ENCODE assay signal across 23 cellular contexts in genomic region chr3:46710229-46710628, GRCh38. TPM values are rescaled to one million over a fixed set of nuclear protein-coding genes. Genes with fewer than 3 reads are reported as not detected.
DNase-seq lines count a peak whose midpoint lies in the region; ATAC-seq and TF ChIP-seq lines count a peak whose summit lies in the region.
"Had no signal": no experiment of that assay in that cellular context is flagged by ENCODE, and none has a peak within 500 bp of the region (broad histone marks: within the 10 kb centered on the region; RNA-seq: fewer than 3 reads in every experiment).

No MANE protein-coding gene starts in this region.

- H3K27ac Mint-ChIP-seq in activated naive CD4-positive, alpha-beta T cell treated with anti-CD3 and anti-CD28 coated beads, Interleukin-2, amount 50 U/mL, for 72 hours, result no peak overlapping the region
- H3K27ac Mint-ChIP-seq: GM23338 had no signal

- no peaks in the 10 kb centered on the region for H3K9me3 Mint-ChIP-seq in activated naive CD4-positive, alpha-beta T cell treated with anti-CD3 and anti-CD28 coated beads, Interleukin-2, amount 50 U/mL, for 72 hours
- H3K9me3 Mint-ChIP-seq: CD4-positive, CD25-positive, alpha-beta regulatory T cell; GM23338 had no signal

- ATAC-seq in activated naive CD4-positive, alpha-beta T cell treated with anti-CD3 and anti-CD28 coated beads, Interleukin-2, amount 50 U/mL, for 72 hours, result no peak
- ATAC-seq in sciatic nerve (no peak), GM18873 (IDR thresholded peaks at IDR 0.05; ENCODE audit: low FRiP score, unreplicated experiment) (no peak), GM21423 (IDR thresholded peaks at IDR 0.05; ENCODE audit: unreplicated experiment) (no peak)
- ATAC-seq: GM23338, Panc1 had no signal

- no peaks in the 10 kb centered on the region for H3K27me3 ChIP-seq in WERI-Rb-1 (ENCODE audit: insufficient read depth, low read depth, severe bottlenecking)
- H3K27me3 ChIP-seq: SJCRH30 had no signal

- DNase-seq in activated naive CD4-positive, alpha-beta T cell treated with anti-CD3 and anti-CD28 coated beads, Interleukin-2, amount 50 U/mL, for 16 hours, result peak; percentile 3
- DNase-seq in activated naive CD4-positive, alpha-beta T cell treated with anti-CD3 and anti-CD28 coated beads, Interleukin-2, amount 50 U/mL, for 72 hours (ENCODE audit: low spot score in 2 of 2), result no peak
- no peak for DNase-seq in WERI-Rb-1
- peak; percentile 43 for DNase-seq in coronary artery (ENCODE audit: low spot score)
- peak; percentile 18 for DNase-seq in sciatic nerve (ENCODE audit: low spot score)
- DNase-seq in NCI-H1694 (lab: John Stamatoyannopoulos, UW), result no peak
- DNase-seq: CD4-positive, CD25-positive, alpha-beta regulatory T cell; COR-L47; DMS79; HCEC 1CT; IMR-90; NCI-H1105; NCI-H146; NCI-H2029 treated with DMSO at 0.1 percent for 48 hours; NCI-H345; NCI-H524; NCI-H774; SJCRH30 had no signal

- no peaks in the 10 kb centered on the region for H3K9me3 ChIP-seq in WERI-Rb-1 (ENCODE audit: severe bottlenecking)
- H3K9me3 ChIP-seq: SJCRH30 had no signal

- TF ChIP-seq CTCF in WERI-Rb-1 (IDR thresholded peaks at IDR 0.05; ENCODE audit: low read depth, low read length) (no peak), coronary artery (IDR thresholded peaks at IDR 0.05) (no peak)

- peak overlapping the region; percentile 63 for H3K27ac ChIP-seq in WERI-Rb-1
- no peak overlapping the region for H3K27ac ChIP-seq in coronary artery
- H3K27ac ChIP-seq: KMS-11, SJCRH30 had no signal

- intact Hi-C loops in sciatic nerve (cut with DNase I), result no loop called here

- H3K36me3 Mint-ChIP-seq in activated naive CD4-positive, alpha-beta T cell treated with anti-CD3 and anti-CD28 coated beads, Interleukin-2, amount 50 U/mL, for 72 hours, result no peaks in the 10 kb centered on the region

- H3K4me3 ChIP-seq in WERI-Rb-1 (ENCODE audit: low read depth, low read length) (no peak overlapping the region), coronary artery (no peak overlapping the region)
- H3K4me3 ChIP-seq: GM23338, SJCRH30 had no signal

- H3K36me3 ChIP-seq in WERI-Rb-1, result no peaks in the 10 kb centered on the region
- H3K36me3 ChIP-seq: SJCRH30 had no signal

RNA-seq across cellular contexts. Expression of gene PRSS50, which starts 7.4 kb away (rescaled TPM):
- not detected for total RNA-seq in activated naive CD4-positive, alpha-beta T cell treated with anti-CD3 and anti-CD28 coated beads, Interleukin-2, amount 50 U/mL, for 72 hours
- total RNA-seq in sciatic nerve, result 0.13 TPM
- total RNA-seq: CD4-positive, CD25-positive, alpha-beta regulatory T cell; IMR-90; SJCRH30 had no signal

RNA-seq across cellular contexts. Expression of gene TMIE, which starts 9.0 kb away (rescaled TPM):
- 1 to 10 TPM in 1 of 2 donors, under 1 TPM in 1; 0.84 to 1.0 TPM for total RNA-seq in activated naive CD4-positive, alpha-beta T cell treated with anti-CD3 and anti-CD28 coated beads, Interleukin-2, amount 50 U/mL, for 72 hours
- 0.76 TPM for total RNA-seq in sciatic nerve
- total RNA-seq: IMR-90 had no signal

RNA-seq across cellular contexts. Expression of gene ALS2CL, which starts 16.8 kb away (rescaled TPM):
- 1 to 10 TPM; 2.0 to 8.1 TPM for total RNA-seq in activated naive CD4-positive, alpha-beta T cell treated with anti-CD3 and anti-CD28 coated beads, Interleukin-2, amount 50 U/mL, for 72 hours
- total RNA-seq in sciatic nerve, result 18.5 TPM

Comparison
In these comparisons a context has a peak if more than half of its experiments do, and no peak if none do; other contexts are left out.
1. DNase-seq: peak in activated naive CD4-positive, alpha-beta T cell treated with anti-CD3 and anti-CD28 coated beads, Interleukin-2, amount 50 U/mL, for 16 hours (single experiment), coronary artery (single experiment) and sciatic nerve (single experiment); none in activated naive CD4-positive, alpha-beta T cell treated with anti-CD3 and anti-CD28 coated beads, Interleukin-2, amount 50 U/mL, for 72 hours (0 of 2), WERI-Rb-1 (single experiment) and NCI-H1694 (single experiment).